In the genomic region with DNA sequence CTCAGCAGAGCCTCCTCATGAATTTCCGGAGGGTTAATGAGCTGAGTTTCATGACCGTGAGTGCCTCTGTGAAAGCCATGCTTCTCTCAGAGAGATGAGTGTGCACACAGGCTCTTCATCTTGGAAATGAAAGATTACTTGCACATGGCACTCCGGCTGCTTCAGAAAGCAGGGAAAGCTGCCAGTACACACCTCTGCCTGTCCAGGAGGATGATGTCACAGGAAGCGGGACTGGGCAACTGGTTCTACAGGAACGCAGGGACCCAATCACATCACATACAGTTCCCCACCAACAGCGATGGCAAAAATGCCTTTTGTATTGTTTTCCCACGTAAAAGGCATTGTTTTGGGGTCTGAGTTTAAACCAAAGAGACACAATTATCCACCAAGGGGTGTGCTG, we compare ENCODE assay signal across 15 cellular contexts.
"Had no signal": no experiment of that assay in that cellular context is flagged by ENCODE, and none has a peak within 500 bp of the region (broad histone marks: within the 10 kb centered on the region; RNA-seq: fewer than 3 reads in every experiment).

No MANE protein-coding gene starts in this region.

- H3K36me3 ChIP-seq: tibial nerve had no signal

- ATAC-seq: activated CD8-positive, alpha-beta T cell treated with anti-CD3 and anti-CD28 coated beads, Interleukin-2, amount 10 ng/mL, durations not matched to agents 7 days and 5 days; stimulated activated effector memory CD8-positive, alpha-beta T cell treated with anti-CD3 and anti-CD28 coated beads, Interleukin-12 subunit alpha, Interleukin-12 subunit beta, amount 100 ng/mL, for 72 hours had no signal

- H3K4me1 Mint-ChIP-seq: activated naive CD4-positive, alpha-beta T cell treated with anti-CD3 and anti-CD28 coated beads, Interleukin-2, amount 10 ng/mL, durations not matched to agents 7 days and 5 days; central memory CD8-positive, alpha-beta T cell; naive B cell; stimulated activated effector memory CD8-positive, alpha-beta T cell treated with anti-CD3 and anti-CD28 coated beads, Interleukin-12 subunit alpha, Interleukin-12 subunit beta, amount 100 ng/mL, for 72 hours had no signal

- H3K27me3 ChIP-seq: tibial nerve had no signal

- H3K27ac ChIP-seq: VCaP had no signal

- DNase-seq: activated CD4-positive, alpha-beta T cell treated with anti-CD3 and anti-CD28 coated beads for 4 hours; activated CD8-positive, alpha-beta memory T cell treated with anti-CD3 and anti-CD28 coated beads, Interleukin-2, amount 50 U/mL, for 48 hours; activated CD8-positive, alpha-beta T cell treated with anti-CD3 and anti-CD28 coated beads, Interleukin-2, amount 10 ng/mL, durations not matched to agents 7 days and 5 days; activated naive CD4-positive, alpha-beta T cell treated with anti-CD3 and anti-CD28 coated beads, Interleukin-2, amount 10 ng/mL, durations not matched to agents 7 days and 5 days; erythroblast; naive B cell; small intestine; T-helper 9 cell had no signal

- FAIRE-seq: small intestine had no signal

- H3K27me3 Mint-ChIP-seq: activated naive CD4-positive, alpha-beta T cell treated with anti-CD3 and anti-CD28 coated beads, Interleukin-2, amount 10 ng/mL, durations not matched to agents 7 days and 5 days; brain; central memory CD8-positive, alpha-beta T cell had no signal

- H3K4me3 Mint-ChIP-seq: activated CD8-positive, alpha-beta T cell treated with anti-CD3 and anti-CD28 coated beads, Interleukin-2, amount 10 ng/mL, durations not matched to agents 7 days and 5 days; activated naive CD4-positive, alpha-beta T cell treated with anti-CD3 and anti-CD28 coated beads, Interleukin-2, amount 10 ng/mL, durations not matched to agents 7 days and 5 days; activated T-helper 1 cell treated with anti-CD3 and anti-CD28 coated beads, Interleukin-12 subunit alpha, Interleukin-12 subunit beta, Interleukin-2, Interleukin-4 antibody, amounts not matched to agents 30 ng/mL and 10 ng/mL and 1 ng/mL, durations not matched to agents 14 hours and 24 hours and 36 hours; brain; central memory CD8-positive, alpha-beta T cell; naive B cell; stimulated activated effector memory CD8-positive, alpha-beta T cell treated with anti-CD3 and anti-CD28 coated beads, Interleukin-12 subunit alpha, Interleukin-12 subunit beta, amount 100 ng/mL, for 72 hours had no signal

- H3K4me3 ChIP-seq: lung, tibial nerve had no signal

- H3K9me3 Mint-ChIP-seq: activated naive CD4-positive, alpha-beta T cell treated with anti-CD3 and anti-CD28 coated beads, Interleukin-2, amount 10 ng/mL, durations not matched to agents 7 days and 5 days; activated T-helper 1 cell treated with anti-CD3 and anti-CD28 coated beads, Interleukin-12 subunit alpha, Interleukin-12 subunit beta, Interleukin-2, Interleukin-4 antibody, amounts not matched to agents 30 ng/mL and 10 ng/mL and 1 ng/mL, durations not matched to agents 14 hours and 24 hours and 36 hours; central memory CD8-positive, alpha-beta T cell; naive B cell; stimulated activated effector memory CD8-positive, alpha-beta T cell treated with anti-CD3 and anti-CD28 coated beads, Interleukin-12 subunit alpha, Interleukin-12 subunit beta, amount 100 ng/mL, for 72 hours had no signal

- H3K27ac Mint-ChIP-seq: activated CD8-positive, alpha-beta T cell treated with anti-CD3 and anti-CD28 coated beads, Interleukin-2, amount 10 ng/mL, durations not matched to agents 7 days and 5 days; activated naive CD4-positive, alpha-beta T cell treated with anti-CD3 and anti-CD28 coated beads, Interleukin-2, amount 10 ng/mL, durations not matched to agents 7 days and 5 days; activated T-helper 1 cell treated with anti-CD3 and anti-CD28 coated beads, Interleukin-12 subunit alpha, Interleukin-12 subunit beta, Interleukin-2, Interleukin-4 antibody, amounts not matched to agents 30 ng/mL and 10 ng/mL and 1 ng/mL, durations not matched to agents 14 hours and 24 hours and 36 hours; naive B cell; stimulated activated effector memory CD8-positive, alpha-beta T cell treated with anti-CD3 and anti-CD28 coated beads, Interleukin-12 subunit alpha, Interleukin-12 subunit beta, amount 100 ng/mL, for 72 hours had no signal

- H3K9me3 ChIP-seq: tibial nerve had no signal

- H3K36me3 Mint-ChIP-seq: activated naive CD4-positive, alpha-beta T cell treated with anti-CD3 and anti-CD28 coated beads, Interleukin-2, amount 10 ng/mL, durations not matched to agents 7 days and 5 days; naive B cell; stimulated activated effector memory CD8-positive, alpha-beta T cell treated with anti-CD3 and anti-CD28 coated beads, Interleukin-12 subunit alpha, Interleukin-12 subunit beta, amount 100 ng/mL, for 72 hours had no signal
